ENCODE assay signal across 8 cellular contexts in the genomic region with DNA sequence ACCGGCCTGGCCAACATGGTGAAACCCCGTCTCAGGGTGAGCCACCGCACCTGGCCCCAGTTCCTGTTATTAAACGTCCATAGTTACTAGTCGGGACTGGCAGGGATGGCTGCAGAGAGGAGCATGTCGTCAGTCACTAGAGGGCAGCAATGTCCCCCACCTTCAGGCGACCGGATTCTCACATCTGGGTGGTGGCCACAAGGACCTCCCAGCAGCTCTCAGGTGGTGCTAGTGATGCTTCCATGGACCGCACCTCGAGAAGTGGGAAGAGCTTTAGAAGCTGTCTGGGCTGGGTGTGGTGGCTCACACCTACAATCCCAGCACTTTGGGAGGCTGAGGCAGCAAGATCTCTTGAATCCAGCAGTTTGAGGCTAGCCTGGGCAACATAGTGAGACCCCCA. TPM values are rescaled to one million over a fixed set of nuclear protein-coding genes. Genes with fewer than 3 reads are reported as not detected.
A peak's percentile ranks its signal among the peaks of the same experiment; 100 is the strongest.
DNase-seq lines count a peak whose midpoint lies in the region; ATAC-seq, FAIRE-seq and TF ChIP-seq lines count a peak whose summit lies in the region.

No MANE protein-coding gene starts in this region.

- H3K27me3 Mint-ChIP-seq in stimulated activated naive B cell treated with anti-CD40 and anti-IgM and Interleukin-4, amounts not matched to agents 10 μg/mL and 1 μg/mL and 100 μg/mL, for 72 hours: peaks cover 12 to 15% of the 10 kb centered on the region in 2 donors

- no peak overlapping the region for H3K4me3 ChIP-seq in AG04449 (ENCODE audit: low read depth, low read length)
- no peak overlapping the region for H3K4me3 ChIP-seq in Peyer's patch
- H3K4me3 ChIP-seq in kidney (ENCODE audit: low read length in 2 of 2): no peak overlapping the region
- H3K4me3 ChIP-seq in smooth muscle cell: no peak overlapping the region

- H3K4me1 Mint-ChIP-seq in stimulated activated naive B cell treated with anti-CD40 and anti-IgM and Interleukin-4, amounts not matched to agents 10 μg/mL and 1 μg/mL and 100 μg/mL, for 72 hours: peaks cover 21 to 40% of the 10 kb centered on the region in 2 donors

- H3K4me1 ChIP-seq in Peyer's patch: no peaks in the 10 kb centered on the region
- no peaks in the 10 kb centered on the region for H3K4me1 ChIP-seq in kidney (ENCODE audit: control insufficient read depth in 1 of 2, insufficient read depth in 1 of 2, low read depth in 1 of 2, low read length in 2 of 2)
- H3K4me1 ChIP-seq in smooth muscle cell (ENCODE audit: low read depth): no peaks in the 10 kb centered on the region

- WGBS in smooth muscle cell (ENCODE audit: low lambda C conversion rate): 42% methylated on average over 10 of the region's 10 CpGs

- H3F3A ChIP-seq in smooth muscle cell (ENCODE audit: low read depth): no peaks in the 10 kb centered on the region

- TF ChIP-seq CTCF in AG04449 (IDR thresholded peaks at IDR 0.05; ENCODE audit: insufficient read depth, low read length, missing control alignments) (peak; percentile 10), Peyer's patch (IDR thresholded peaks at IDR 0.05) (peak in 4 of 6 experiments; percentile 28 to 45 (median 36)), kidney (IDR thresholded peaks at IDR 0.05; ENCODE audit: borderline replicate concordance, extremely low read depth, insufficient read depth) (peak; percentile 23), smooth muscle cell (IDR thresholded peaks at IDR 0.05; ENCODE audit: borderline replicate concordance, insufficient read depth, poor library complexity, severe bottlenecking) (no peak)

- H3K27ac Mint-ChIP-seq in stimulated activated naive B cell treated with anti-CD40 and anti-IgM and Interleukin-4, amounts not matched to agents 10 μg/mL and 1 μg/mL and 100 μg/mL, for 72 hours: peak overlapping the region; percentile 39

- no peak overlapping the region for H3K27ac ChIP-seq in Peyer's patch
- no peak overlapping the region for H3K27ac ChIP-seq in kidney (ENCODE audit: low read depth in 2 of 2, low read length in 2 of 2)
- no peak overlapping the region for H3K27ac ChIP-seq in smooth muscle cell (ENCODE audit: low read depth)

- H2AFZ ChIP-seq in smooth muscle cell (ENCODE audit: low read depth): no peak overlapping the region

- CTCF ChIA-PET in AG04449 (lab: Yijun Ruan, JAX): no interaction called here

- H3K27me3 ChIP-seq in Peyer's patch (no peaks in the 10 kb centered on the region), smooth muscle cell (ENCODE audit: low read depth) (no peaks in the 10 kb centered on the region)

- H3K4me2 ChIP-seq in smooth muscle cell: no peak overlapping the region

- H3K9me3 Mint-ChIP-seq in stimulated activated naive B cell treated with anti-CD40 and anti-IgM and Interleukin-4, amounts not matched to agents 10 μg/mL and 1 μg/mL and 100 μg/mL, for 72 hours: peaks cover 0 to 5% of the 10 kb centered on the region in 2 donors

- POLR2A ChIA-PET in AG04449 (lab: Yijun Ruan, JAX): no interaction called here

- DNase-seq in AG04449 (ENCODE audit: low read depth, low spot score): no peak
- DNase-seq in GM18507 (ENCODE audit: extremely low spot score, insufficient read length, low read depth): peak; percentile 57
- DNase-seq in Peyer's patch: peak in 2 of 3 donors; percentile 43 to 70
- peak; percentile 12 for DNase-seq in activated T-helper 9 cell treated with anti-CD3 and anti-CD28 coated beads, Interleukin-2, amount 50 U/mL, for 16 hours (ENCODE audit: low read depth)
- peak; percentile 47 for DNase-seq in kidney
- DNase-seq in stimulated activated naive B cell treated with anti-CD40 and anti-IgM and Interleukin-4, amounts not matched to agents 10 μg/mL and 1 μg/mL and 100 μg/mL, for 72 hours: peak; percentile 77
- DNase-seq in smooth muscle cell (lab: John Stamatoyannopoulos, UW; ENCODE audit: unreplicated experiment): no peak

- intact Hi-C loops in kidney (cut with DNase I): no loop called here

- FAIRE-seq in GM18507 (lab: Jason Lieb, UNC): peak; percentile 93
- no peak for FAIRE-seq in kidney (lab: Jason Lieb, UNC)

- H3K9me3 ChIP-seq in Peyer's patch (peaks cover 0 to 9% (median 0%) of the 10 kb centered on the region in 4 donors), kidney (ENCODE audit: control insufficient read depth in 1 of 2, low read length in 2 of 2) (no peaks in the 10 kb centered on the region), smooth muscle cell (replicated peaks; ENCODE audit: low read depth) (no peaks in the 10 kb centered on the region)

- ATAC-seq in HG03108 (IDR thresholded peaks at IDR 0.05; ENCODE audit: unreplicated experiment): peak; percentile 75
- ATAC-seq in stimulated activated naive B cell treated with anti-CD40 and anti-IgM and Interleukin-4, amounts not matched to agents 10 μg/mL and 1 μg/mL and 100 μg/mL, for 72 hours (replicated peaks): peak; percentile 84 to 88

- H3K36me3 ChIP-seq in Peyer's patch (no peaks in the 10 kb centered on the region), kidney (ENCODE audit: control insufficient read depth in 1 of 2, insufficient read depth in 2 of 2, low read length in 2 of 2) (no peaks in the 10 kb centered on the region), smooth muscle cell (ENCODE audit: low read depth) (no peaks in the 10 kb centered on the region)

- H3K4me3 Mint-ChIP-seq in stimulated activated naive B cell treated with anti-CD40 and anti-IgM and Interleukin-4, amounts not matched to agents 10 μg/mL and 1 μg/mL and 100 μg/mL, for 72 hours: no peak overlapping the region

- H3K9ac ChIP-seq in kidney (ENCODE audit: low read length in 2 of 2) (no peak overlapping the region), smooth muscle cell (ENCODE audit: low read depth) (no peak overlapping the region)

- no peaks in the 10 kb centered on the region for H3K79me2 ChIP-seq in smooth muscle cell (ENCODE audit: low read depth)

- no peaks in the 10 kb centered on the region for H4K20me1 ChIP-seq in smooth muscle cell (ENCODE audit: low read depth)

- TF ChIP-seq POLR2A in Peyer's patch (IDR thresholded peaks at IDR 0.05): no peak

- peaks cover 4 to 6% of the 10 kb centered on the region in 2 donors for H3K36me3 Mint-ChIP-seq in stimulated activated naive B cell treated with anti-CD40 and anti-IgM and Interleukin-4, amounts not matched to agents 10 μg/mL and 1 μg/mL and 100 μg/mL, for 72 hours

RNA-seq across cellular contexts. Expression of a gene that starts 13.3 kb away (rescaled TPM):
- total RNA-seq in Peyer's patch (1 to 10 TPM in 3 of 4 donors, under 1 TPM in 1; 0.88 to 2.4 (median 1.6) TPM), kidney (4.6 TPM), smooth muscle cell (0.67 TPM in 1 of 2 replicates, not detected in the other)
- polyA plus RNA-seq in kidney (ENCODE audit: insufficient read depth, low read depth, low replicate concordance) (10.2 TPM), smooth muscle cell (0.24 and 0.90 TPM in 2 replicates)

RNA-seq across cellular contexts. Expression of a gene that starts 54.7 kb away (rescaled TPM):
- 10 to 100 TPM in 1 of 4 donors, 1 to 10 TPM in 3; 2.5 to 16.5 (median 3.1) TPM for total RNA-seq in Peyer's patch
- 15.5 TPM for total RNA-seq in kidney
- polyA plus RNA-seq in kidney (ENCODE audit: insufficient read depth, low read depth, low replicate concordance): 1.9 TPM
- 0.40 and 2.2 TPM in 2 replicates for total RNA-seq in smooth muscle cell
- polyA plus RNA-seq in smooth muscle cell: 0.47 and 0.95 TPM in 2 replicates

Comparison
In these comparisons a context has a peak if more than half of its experiments do, and no peak if none do; other contexts are left out.
1. DNase-seq: peak in GM18507 (single experiment), Peyer's patch (2 of 3), activated T-helper 9 cell treated with anti-CD3 and anti-CD28 coated beads, Interleukin-2, amount 50 U/mL, for 16 hours (single experiment), kidney (single experiment) and stimulated activated naive B cell treated with anti-CD40 and anti-IgM and Interleukin-4, amounts not matched to agents 10 μg/mL and 1 μg/mL and 100 μg/mL, for 72 hours (single experiment); none in AG04449 (single experiment) and smooth muscle cell (single experiment).